Comparison of ENCODE assay signal across 12 cellular contexts in the genomic region with DNA sequence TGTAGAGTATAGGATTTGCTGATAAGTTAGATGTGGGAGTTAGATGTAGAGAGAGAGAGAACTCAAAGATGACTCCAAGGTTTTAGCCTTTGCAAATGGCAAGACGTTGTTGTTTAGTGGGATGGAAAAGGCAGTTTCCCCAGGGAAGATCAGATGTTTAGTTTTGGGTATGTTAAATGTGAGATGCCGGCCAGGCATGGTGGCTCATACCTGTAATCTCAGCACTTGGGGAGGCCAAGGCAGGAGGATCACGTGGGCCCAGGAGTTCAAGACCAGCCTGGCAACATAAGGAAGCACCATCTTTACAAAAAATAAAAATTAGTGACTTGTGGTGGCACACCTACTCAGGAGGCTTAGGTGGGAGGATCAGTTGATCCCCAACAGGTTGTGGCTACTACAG. TPM values are rescaled to one million over a fixed set of nuclear protein-coding genes. Genes with fewer than 3 reads are reported as not detected.
DNase-seq lines count a peak whose midpoint lies in the region; ATAC-seq, FAIRE-seq and TF ChIP-seq lines count a peak whose summit lies in the region.
"Had no signal": no experiment of that assay in that cellular context is flagged by ENCODE, and none has a peak within 500 bp of the region (broad histone marks: within the 10 kb centered on the region; RNA-seq: fewer than 3 reads in every experiment).

No MANE protein-coding gene starts in this region.

- no peaks in the 10 kb centered on the region for H3K27me3 ChIP-seq in HepG2 (ENCODE audit: control insufficient read depth in 1 of 2, insufficient read depth in 2 of 2, low read length in 2 of 2)
- no peaks in the 10 kb centered on the region for H3K27me3 ChIP-seq in right lobe of liver
- no peaks in the 10 kb centered on the region for H3K27me3 ChIP-seq in GM12878 (replicated peaks in 1 of 2; ENCODE audit: control insufficient read depth in 2 of 2, insufficient read depth in 2 of 2, low read length in 1 of 2)
- no peaks in the 10 kb centered on the region for H3K27me3 ChIP-seq in HAP-1 (ENCODE audit: low read depth)
- H3K27me3 ChIP-seq: BLaER1 treated with 17β-estradiol and CSF1 and Interleukin-3, amounts not matched to agents 10 nM and 100 nM had no signal

- H4K20me1 ChIP-seq in HepG2 (ENCODE audit: insufficient read depth, low read length), result peaks cover 9% of the 10 kb centered on the region
- H4K20me1 ChIP-seq in GM12878 (ENCODE audit: control insufficient read depth, insufficient read depth), result no peaks in the 10 kb centered on the region

- no peak overlapping the region for H3K4me2 ChIP-seq in HepG2 (ENCODE audit: low read depth, low read length)
- H3K4me2 ChIP-seq in GM12878 (ENCODE audit: control insufficient read depth, insufficient read depth), result no peak overlapping the region
- H3K4me2 ChIP-seq: A549; BLaER1 treated with 17β-estradiol and CSF1 and Interleukin-3, amounts not matched to agents 10 nM and 100 nM had no signal

- H2AFZ ChIP-seq in HepG2 (ENCODE audit: low read length) (no peak overlapping the region), GM12878 (ENCODE audit: control insufficient read depth, low read depth, low read length) (no peak overlapping the region)

- H3K27ac ChIP-seq in HepG2 (ENCODE audit: extremely low read length, insufficient read depth, low read length), result no peak overlapping the region
- no peak overlapping the region for H3K27ac ChIP-seq in right lobe of liver
- H3K27ac ChIP-seq in GM12878 (ENCODE audit: control insufficient read depth, insufficient read depth), result no peak overlapping the region
- H3K27ac ChIP-seq: 22Rv1; A549; BLaER1 treated with 17β-estradiol and CSF1 and Interleukin-3, amounts not matched to agents 10 nM and 100 nM; C4-2B had no signal

- TF ChIP-seq RAD21 in HepG2 (CRISPR knock-in tag; IDR thresholded peaks at IDR 0.05) (no peak), GM12878 (IDR thresholded peaks at IDR 0.05; ENCODE audit: insufficient read depth, low read depth, low read length) (no peak)

- SMC1A ChIA-PET in GM12878 (lab: Charles Lee; ENCODE audit: uncharacterized antibody, unreplicated experiment), result interaction anchor here (1.6 to 1.8 kb wide), 2 partner anchors 25 to 701 kb away, joined by 3 read pairs; no protein-coding TSS in a partner anchor

- intact Hi-C loops in HepG2 (cut with micrococcal nuclease; ENCODE audit: unreplicated experiment), result loop anchor here (1.0 to 5.0 kb wide), 3 partner anchors 37 to 251 kb away; no protein-coding TSS in a partner anchor
- intact Hi-C loops in right lobe of liver (cut with DNase I), result no loop called here
- intact Hi-C loops in GM12878 (cut with micrococcal nuclease; ENCODE audit: unreplicated experiment), result loop anchor here (1.0 kb wide), 1 partner anchor 251 kb away; no protein-coding TSS in a partner anchor

- H3K36me3 ChIP-seq in HepG2 (replicated peaks in 1 of 2; ENCODE audit: control insufficient read depth in 1 of 2, insufficient read depth in 2 of 2, low read length in 2 of 2), result peaks cover 35 to 94% of the 10 kb centered on the region in 2 experiments
- H3K36me3 ChIP-seq in right lobe of liver, result peaks cover 0 to 40% (median 13%) of the 10 kb centered on the region in 4 donors
- H3K36me3 ChIP-seq in GM12878 (ENCODE audit: control insufficient read depth in 2 of 2, insufficient read depth in 2 of 2, low read length in 1 of 2), result peaks cover 2 to 9% of the 10 kb centered on the region in 2 experiments; a peak in 2 of 4 replicates
- H3K36me3 ChIP-seq in HAP-1 (replicated peaks), result peaks cover 37% of the 10 kb centered on the region

- no peak for TF ChIP-seq POLR2A in HepG2 (IDR thresholded peaks at IDR 0.05; ENCODE audit: insufficient read depth in 1 of 2, low read depth in 2 of 2, low read length in 2 of 2)
- no peak for TF ChIP-seq POLR2A in right lobe of liver (IDR thresholded peaks at IDR 0.05)
- no peak for TF ChIP-seq POLR2A in GM12878 (IDR thresholded peaks at IDR 0.05; ENCODE audit: low read depth, low read length)

- no peak overlapping the region for H3K4me3 ChIP-seq in HepG2 (replicated peaks in 1 of 3; ENCODE audit: insufficient read depth in 1 of 3, low read depth in 2 of 3, low read length in 3 of 3)
- H3K4me3 ChIP-seq in right lobe of liver, result no peak overlapping the region
- H3K4me3 ChIP-seq in GM12878, result no peak overlapping the region
- no peak overlapping the region for H3K4me3 ChIP-seq in HAP-1
- H3K4me3 ChIP-seq: A549; BLaER1 treated with 17β-estradiol and CSF1 and Interleukin-3, amounts not matched to agents 10 nM and 100 nM had no signal

- CTCF ChIA-PET in HepG2 (lab: Yijun Ruan, JAX; ENCODE audit: low intra/inter-chr PET ratio, low total read pairs), result interaction anchor here (1.1 to 2.5 kb wide), 3 partner anchors 26 to 251 kb away, joined by 4 to 12 read pairs (median 10); no protein-coding TSS in a partner anchor
- CTCF ChIA-PET in GM12878 (lab: Yijun Ruan, JAX), result interaction anchor here (0.6 to 2.5 kb wide), 8 partner anchors 11 to 698 kb away, joined by 3 to 15 read pairs (median 3); no protein-coding TSS in a partner anchor

- DNase-seq in HepG2 (ENCODE audit: low spot score) (no peak), right lobe of liver (no peak), GM12878 (ENCODE audit: low read depth, low spot score) (no peak), HAP-1 (ENCODE audit: low spot score in 2 of 2) (no peak)
- DNase-seq: DMS79 treated with DMSO at 0.1 percent for 48 hours, GF-D8 had no signal

- H3K4me1 ChIP-seq in HepG2 (ENCODE audit: insufficient read depth, low read length), result peaks cover 10% of the 10 kb centered on the region; the same call in 1 of the 2 replicates
- peaks cover 0 to 6% (median 2%) of the 10 kb centered on the region in 4 donors for H3K4me1 ChIP-seq in right lobe of liver
- no peaks in the 10 kb centered on the region for H3K4me1 ChIP-seq in GM12878 (ENCODE audit: control insufficient read depth, insufficient read depth, low read length)
- H3K4me1 ChIP-seq in HAP-1, result no peaks in the 10 kb centered on the region
- H3K4me1 ChIP-seq: A549; BLaER1 treated with 17β-estradiol and CSF1 and Interleukin-3, amounts not matched to agents 10 nM and 100 nM; Caco-2 had no signal

- no peak for TF ChIP-seq EP300 in HepG2 (IDR thresholded peaks at IDR 0.05; ENCODE audit: low read depth in 2 of 2, low read length in 2 of 2)
- no peak for TF ChIP-seq EP300 in HepG2 (CRISPR knock-in tag; IDR thresholded peaks at IDR 0.05; ENCODE audit: borderline replicate concordance)
- no peak for TF ChIP-seq EP300 in GM12878 (IDR thresholded peaks at IDR 0.05; ENCODE audit: borderline replicate concordance in 1 of 2, control insufficient read depth in 1 of 2, low read depth in 2 of 2, low read length in 2 of 2)

- 96% methylated on average over 3 of the region's 3 CpGs for WGBS in HepG2 (ENCODE audit: low lambda C conversion rate)
- whole genome bisulfite sequencing in right lobe of liver (ENCODE audit: insufficient coverage, low coverage, low lambda C conversion rate, missing lambda C conversion rate), result 91% methylated on average over 3 of the region's 3 CpGs
- WGBS in GM12878 (ENCODE audit: insufficient coverage, insufficient replicate concordance, low lambda C conversion rate, missing lambda C conversion rate), result 98% methylated on average over 3 of the region's 3 CpGs

- BruUV-seq in HepG2 (replicated peaks; lab: Mats Ljungman, UMichigan) (no TSS peak), GM12878 (replicated peaks; lab: Mats Ljungman, UMichigan) (no TSS peak)

- no peaks in the 10 kb centered on the region for H3K9me3 ChIP-seq in HepG2 (ENCODE audit: low read length)
- no peaks in the 10 kb centered on the region for H3K9me3 ChIP-seq in right lobe of liver
- no peaks in the 10 kb centered on the region for H3K9me3 ChIP-seq in GM12878 (replicated peaks; ENCODE audit: control insufficient read depth, insufficient read depth, low read length)
- H3K9me3 ChIP-seq in HAP-1, result no peaks in the 10 kb centered on the region
- H3K9me3 ChIP-seq: A549; BLaER1 treated with 17β-estradiol and CSF1 and Interleukin-3, amounts not matched to agents 10 nM and 100 nM; Caco-2 had no signal

- H3K79me2 ChIP-seq in HepG2 (ENCODE audit: insufficient read depth, low read length) (no peaks in the 10 kb centered on the region), GM12878 (ENCODE audit: control insufficient read depth, insufficient read depth, low read length) (no peaks in the 10 kb centered on the region)

- RAD21 ChIA-PET in GM12878 (lab: Charles Lee; ENCODE audit: unreplicated experiment), result no interaction called here

- FAIRE-seq in HepG2 (lab: Jason Lieb, UNC) (no peak), GM12878 (lab: Jason Lieb, UNC) (peak; percentile 27)

- ATAC-seq in HepG2, result peak; percentile 6
- no peak for ATAC-seq in right lobe of liver
- no peak; the same call in 2 of the 3 replicates for ATAC-seq in GM12878
- ATAC-seq in GM18517 (IDR thresholded peaks at IDR 0.05; ENCODE audit: unreplicated experiment), result no peak

- POLR2A ChIA-PET in HepG2 (lab: Yijun Ruan, JAX), result no interaction called here
- POLR2A ChIA-PET in GM12878 (lab: Charles Lee), result no interaction called here

- in situ Hi-C loops in HepG2 (cut with HindIII; ENCODE audit: extremely low pct_ligation_motif_present, low pct_unique_long_range_greater_than_20kb) (no loop called here), GM12878 (cut with MboI) (loop anchor here (5.0 kb wide), 1 partner anchor 252 kb away; no protein-coding TSS in a partner anchor), HAP-1 (cut with MboI; ENCODE audit: low sequenced_read_pairs) (loop anchor here (10.0 kb wide), 1 partner anchor 249 kb away; no protein-coding TSS in a partner anchor)

- H3K9ac ChIP-seq in HepG2 (ENCODE audit: insufficient read depth, low read depth, low read length) (no peak overlapping the region), GM12878 (ENCODE audit: control insufficient read depth, insufficient read depth, low read length) (no peak overlapping the region)
- H3K9ac ChIP-seq: BLaER1 treated with 17β-estradiol and CSF1 and Interleukin-3, amounts not matched to agents 10 nM and 100 nM had no signal

- no peak for TF ChIP-seq CTCF in HepG2 (CRISPR knock-in tag; IDR thresholded peaks at IDR 0.05)
- TF ChIP-seq CTCF in right lobe of liver (IDR thresholded peaks at IDR 0.05), result no peak
- no peak for TF ChIP-seq CTCF in GM12878 (IDR thresholded peaks at IDR 0.05 in 2 of 3, conservative IDR thresholded peaks at IDR 0.05 in 1 of 3; ENCODE audit: control insufficient read depth in 2 of 3, extremely low read depth in 1 of 3, insufficient read depth in 1 of 3, low read depth in 3 of 3, low read length in 3 of 3)

RNA-seq across cellular contexts. Expression of gene SCFD1, which starts 33.5 kb away (rescaled TPM):
- total RNA-seq in HepG2 (2016; rRNA removed; fragmentation: Illumina TruSeq; extraction: Trizol), result 256 and 318 TPM in 2 replicates
- total RNA-seq in HepG2 (2016; cell fraction: cytosol; rRNA removed; fragmentation: Illumina TruSeq; extraction: Trizol; ENCODE audit: low read depth), result 183 and 191 TPM in 2 replicates
- 264 and 346 TPM in 2 replicates for total RNA-seq in HepG2 (2016; cell fraction: insoluble cytoplasmic fraction; rRNA removed; fragmentation: Illumina TruSeq; extraction: Trizol)
- total RNA-seq in HepG2 (2016; cell fraction: membrane; rRNA removed; fragmentation: Illumina TruSeq; extraction: Trizol), result 220 and 248 TPM in 2 replicates
- 294 and 317 TPM in 2 replicates for total RNA-seq in HepG2 (2016; cell fraction: nucleus; rRNA removed; fragmentation: Illumina TruSeq; extraction: Trizol)
- 178 and 235 TPM in 2 replicates for polyA plus RNA-seq in HepG2 (2011; rRNA removed)
- 51.8 and 79.2 TPM in 2 replicates for polyA plus RNA-seq in HepG2 (2011; cell fraction: cytosol; rRNA removed)
- 111 and 127 TPM in 2 replicates for polyA plus RNA-seq in HepG2 (2011; cell fraction: nucleus; rRNA removed)
- polyA plus RNA-seq in HepG2 (2012), result 114 and 153 TPM in 2 replicates
- 135 and 148 TPM in 2 replicates for polyA plus RNA-seq in HepG2 (2016; cell fraction: cytosol; fragmentation: Illumina TruSeq; extraction: Trizol; ENCODE audit: low read depth)
- polyA plus RNA-seq in HepG2 (2016; cell fraction: insoluble cytoplasmic fraction; fragmentation: Illumina TruSeq; extraction: Trizol; ENCODE audit: low read depth), result 293 and 325 TPM in 2 replicates
- 190 and 203 TPM in 2 replicates for polyA plus RNA-seq in HepG2 (2016; cell fraction: membrane; fragmentation: Illumina TruSeq; extraction: Trizol; ENCODE audit: low read depth)
- polyA plus RNA-seq in HepG2 (2016; cell fraction: nucleus; fragmentation: Illumina TruSeq; extraction: Trizol; ENCODE audit: insufficient read depth, low read depth), result 291 and 292 TPM in 2 replicates
- 24.4 and 68.1 TPM in 2 replicates for polyA minus RNA-seq in HepG2 (2011; rRNA and poly(A)+ RNA removed; ENCODE audit: low replicate concordance)
- polyA minus RNA-seq in HepG2 (2011; cell fraction: cytosol; rRNA and poly(A)+ RNA removed), result 92.9 and 94.7 TPM in 2 replicates
- polyA minus RNA-seq in HepG2 (2011; cell fraction: nucleus; rRNA and poly(A)+ RNA removed), result 849 and 949 TPM in 2 replicates
- 10 to 100 TPM; 26.5 to 44.6 (median 34.8) TPM for total RNA-seq in right lobe of liver
- total RNA-seq in GM12878 (2013; cell fraction: nucleolus; rRNA removed), result 313 and 317 TPM in 2 replicates
- 65.7 and 84.8 TPM in 2 replicates for total RNA-seq in GM12878 (2014; rRNA removed)
- 98.4 and 99.9 TPM in 2 replicates for total RNA-seq in GM12878 (2014; rRNA removed; fragmentation: Illumina TruSeq; extraction: Trizol)
- total RNA-seq in GM12878 (2021), result 57.5 and 62.4 TPM in 2 replicates
- 32.8 TPM for polyA plus RNA-seq in GM12878 (2011; ENCODE audit: low read depth)
- 94.1 and 129 TPM in 2 replicates for polyA plus RNA-seq in GM12878 (2011; rRNA removed)
- 22.7 and 27.8 TPM in 2 replicates for polyA plus RNA-seq in GM12878 (2011; cell fraction: cytosol; rRNA removed)
- polyA plus RNA-seq in GM12878 (2011; cell fraction: nucleus; rRNA removed), result 43.0 and 49.1 TPM in 2 replicates
- polyA plus RNA-seq in GM12878 (2012), result 54.0 and 67.3 TPM in 2 replicates
- polyA plus RNA-seq in GM12878 (2014; fragmentation: Illumina TruSeq; extraction: Trizol), result 75.7 and 95.7 TPM in 2 replicates
- polyA plus RNA-seq in GM12878 (2014; fragmentation: Nextera tagmentation; extraction: Ambion mirVana), result 10 to 100 TPM; 72.5 to 89.2 TPM
- 61.5 and 62.8 TPM in 2 replicates for polyA plus RNA-seq in GM12878 (2014; rRNA removed)
- 10 to 100 TPM; 96.1 to 97.6 TPM for polyA plus RNA-seq in GM12878 (2016; fragmentation: Nextera tagmentation; extraction: Ambion mirVana)
- 48.3 and 88.1 TPM in 2 replicates for polyA minus RNA-seq in GM12878 (2011; rRNA and poly(A)+ RNA removed)
- polyA minus RNA-seq in GM12878 (2011; cell fraction: cytosol; rRNA and poly(A)+ RNA removed), result 16.4 and 19.9 TPM in 2 replicates
- polyA minus RNA-seq in GM12878 (2011; cell fraction: nucleus; rRNA and poly(A)+ RNA removed), result 85.0 and 117 TPM in 2 replicates

Comparison
In these comparisons a context has a peak if more than half of its experiments do, and no peak if none do; other contexts are left out.
1. intact Hi-C loops: an anchor here in HepG2 (1.0 to 5.0 kb wide) and GM12878 (1.0 kb wide); none called in right lobe of liver.
2. Of the 75 proteins assayed by ChIP-seq in both HepG2 and GM12878: peak only in HepG2: POLR2AphosphoS5; only in GM12878: none; in both: none; in neither: 74.